Comparison of ENCODE assay signal across 1 cellular context in the genomic region with DNA sequence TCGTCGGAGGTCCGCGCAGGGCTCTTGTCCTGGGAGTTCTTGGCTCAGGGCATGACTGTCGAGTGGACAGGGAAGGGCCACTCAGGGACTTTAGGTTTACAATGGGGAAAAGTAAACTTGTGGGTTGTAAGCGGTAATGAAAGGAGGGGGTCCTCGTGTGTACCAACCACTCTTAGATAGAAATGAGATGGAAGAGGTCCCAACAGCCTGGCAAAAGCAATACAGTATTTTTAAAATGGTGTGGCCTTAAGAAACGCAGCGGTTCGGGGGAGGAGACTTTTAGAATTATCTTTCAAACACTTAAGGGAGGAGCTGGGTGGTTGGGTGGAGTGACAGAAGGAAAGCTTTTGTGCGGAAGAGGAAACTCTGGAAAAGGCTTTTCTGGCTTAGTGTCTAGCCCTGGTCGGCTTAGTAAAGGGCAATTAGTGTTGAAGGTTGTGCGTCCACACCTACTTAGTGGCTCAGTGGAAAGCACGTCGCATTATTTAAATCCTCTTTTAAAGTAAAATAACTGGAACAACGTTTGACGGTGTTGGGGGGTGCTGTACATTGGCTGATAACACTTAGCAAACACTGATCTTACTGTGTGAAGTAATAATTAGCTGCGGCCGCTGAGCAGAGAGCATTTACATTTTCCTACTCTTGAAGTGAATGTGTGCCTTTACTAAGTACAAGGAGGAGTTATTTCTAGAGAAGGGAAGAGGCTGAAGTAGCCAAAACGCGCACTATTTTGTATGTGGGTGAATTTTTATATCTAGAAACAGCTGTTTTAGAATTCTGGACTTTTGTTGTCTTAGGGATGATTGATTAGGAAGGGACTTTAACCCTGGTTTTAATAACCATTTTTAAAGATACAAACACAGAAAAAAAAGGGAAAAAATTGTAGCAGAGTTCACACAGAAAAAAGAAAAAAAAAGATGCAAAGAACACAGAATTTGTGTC.
A peak's percentile ranks its signal among the peaks of the same experiment; 100 is the strongest.
TF ChIP-seq lines count a peak whose summit lies in the region.

No MANE protein-coding gene starts in this region.

TF ChIP-seq in GM12878, 131 proteins besides CTCF, POLR2A, EP300 and RAD21 (continued from another document and continues in another):
- no peak for TF ChIP-seq EGR1 (IDR thresholded peaks at IDR 0.05; ENCODE audit: borderline replicate concordance in 1 of 2, low read depth in 2 of 2, low read length in 2 of 2)
- no peak for TF ChIP-seq MYB (IDR thresholded peaks at IDR 0.05; ENCODE audit: borderline replicate concordance, low read depth, low read length)
- no peak for TF ChIP-seq ZSCAN29 (IDR thresholded peaks at IDR 0.05)
- TF ChIP-seq, protein P1, sequence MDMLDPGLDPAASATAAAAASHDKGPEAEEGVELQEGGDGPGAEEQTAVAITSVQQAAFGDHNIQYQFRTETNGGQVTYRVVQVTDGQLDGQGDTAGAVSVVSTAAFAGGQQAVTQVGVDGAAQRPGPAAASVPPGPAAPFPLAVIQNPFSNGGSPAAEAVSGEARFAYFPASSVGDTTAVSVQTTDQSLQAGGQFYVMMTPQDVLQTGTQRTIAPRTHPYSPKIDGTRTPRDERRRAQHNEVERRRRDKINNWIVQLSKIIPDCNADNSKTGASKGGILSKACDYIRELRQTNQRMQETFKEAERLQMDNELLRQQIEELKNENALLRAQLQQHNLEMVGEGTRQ (IDR thresholded peaks at IDR 0.05; ENCODE audit: borderline replicate concordance, low read depth, low read length) = no peak
- no peak for TF ChIP-seq TBL1XR1 (IDR thresholded peaks at IDR 0.05; ENCODE audit: low read depth, low read length)
- TF ChIP-seq, protein P2, sequence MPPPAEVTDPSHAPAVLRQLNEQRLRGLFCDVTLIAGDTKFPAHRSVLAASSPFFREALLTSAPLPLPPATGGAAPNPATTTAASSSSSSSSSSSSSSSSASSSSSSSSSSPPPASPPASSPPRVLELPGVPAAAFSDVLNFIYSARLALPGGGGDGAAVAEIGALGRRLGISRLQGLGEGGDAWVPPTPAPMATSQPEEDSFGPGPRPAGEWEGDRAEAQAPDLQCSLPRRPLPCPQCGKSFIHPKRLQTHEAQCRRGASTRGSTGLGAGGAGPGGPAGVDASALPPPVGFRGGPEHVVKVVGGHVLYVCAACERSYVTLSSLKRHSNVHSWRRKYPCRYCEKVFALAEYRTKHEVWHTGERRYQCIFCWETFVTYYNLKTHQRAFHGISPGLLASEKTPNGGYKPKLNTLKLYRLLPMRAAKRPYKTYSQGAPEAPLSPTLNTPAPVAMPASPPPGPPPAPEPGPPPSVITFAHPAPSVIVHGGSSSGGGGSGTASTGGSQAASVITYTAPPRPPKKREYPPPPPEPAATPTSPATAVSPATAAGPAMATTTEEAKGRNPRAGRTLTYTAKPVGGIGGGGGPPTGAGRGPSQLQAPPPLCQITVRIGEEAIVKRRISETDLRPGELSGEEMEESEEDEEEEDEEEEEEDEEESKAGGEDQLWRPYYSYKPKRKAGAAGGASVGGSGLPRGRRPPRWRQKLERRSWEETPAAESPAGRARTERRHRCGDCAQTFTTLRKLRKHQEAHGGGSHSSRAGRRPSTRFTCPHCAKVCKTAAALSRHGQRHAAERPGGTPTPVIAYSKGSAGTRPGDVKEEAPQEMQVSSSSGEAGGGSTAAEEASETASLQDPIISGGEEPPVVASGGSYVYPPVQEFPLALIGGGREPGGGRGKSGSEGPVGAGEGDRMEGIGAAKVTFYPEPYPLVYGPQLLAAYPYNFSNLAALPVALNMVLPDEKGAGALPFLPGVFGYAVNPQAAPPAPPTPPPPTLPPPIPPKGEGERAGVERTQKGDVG (CRISPR knock-in tag; IDR thresholded peaks at IDR 0.05) = no peak
- peak; percentile 82; the same call in 2 of the 3 replicates for TF ChIP-seq POU2F2 (IDR thresholded peaks at IDR 0.05; ENCODE audit: borderline replicate concordance, low read depth, low read length)
- TF ChIP-seq BHLHE40 (IDR thresholded peaks at IDR 0.05; ENCODE audit: borderline replicate concordance in 1 of 2, low read depth in 2 of 2, low read length in 1 of 2) = 0 out of 4 replicates have a peak, but pooled peaks of 1 of the 2 experiments have one; percentile 9
- no peak for TF ChIP-seq KLF5 (IDR thresholded peaks at IDR 0.05; ENCODE audit: partially characterized antibody)
- no peak for TF ChIP-seq RB1 (IDR thresholded peaks at IDR 0.05; ENCODE audit: borderline replicate concordance)
- TF ChIP-seq, protein P3, sequence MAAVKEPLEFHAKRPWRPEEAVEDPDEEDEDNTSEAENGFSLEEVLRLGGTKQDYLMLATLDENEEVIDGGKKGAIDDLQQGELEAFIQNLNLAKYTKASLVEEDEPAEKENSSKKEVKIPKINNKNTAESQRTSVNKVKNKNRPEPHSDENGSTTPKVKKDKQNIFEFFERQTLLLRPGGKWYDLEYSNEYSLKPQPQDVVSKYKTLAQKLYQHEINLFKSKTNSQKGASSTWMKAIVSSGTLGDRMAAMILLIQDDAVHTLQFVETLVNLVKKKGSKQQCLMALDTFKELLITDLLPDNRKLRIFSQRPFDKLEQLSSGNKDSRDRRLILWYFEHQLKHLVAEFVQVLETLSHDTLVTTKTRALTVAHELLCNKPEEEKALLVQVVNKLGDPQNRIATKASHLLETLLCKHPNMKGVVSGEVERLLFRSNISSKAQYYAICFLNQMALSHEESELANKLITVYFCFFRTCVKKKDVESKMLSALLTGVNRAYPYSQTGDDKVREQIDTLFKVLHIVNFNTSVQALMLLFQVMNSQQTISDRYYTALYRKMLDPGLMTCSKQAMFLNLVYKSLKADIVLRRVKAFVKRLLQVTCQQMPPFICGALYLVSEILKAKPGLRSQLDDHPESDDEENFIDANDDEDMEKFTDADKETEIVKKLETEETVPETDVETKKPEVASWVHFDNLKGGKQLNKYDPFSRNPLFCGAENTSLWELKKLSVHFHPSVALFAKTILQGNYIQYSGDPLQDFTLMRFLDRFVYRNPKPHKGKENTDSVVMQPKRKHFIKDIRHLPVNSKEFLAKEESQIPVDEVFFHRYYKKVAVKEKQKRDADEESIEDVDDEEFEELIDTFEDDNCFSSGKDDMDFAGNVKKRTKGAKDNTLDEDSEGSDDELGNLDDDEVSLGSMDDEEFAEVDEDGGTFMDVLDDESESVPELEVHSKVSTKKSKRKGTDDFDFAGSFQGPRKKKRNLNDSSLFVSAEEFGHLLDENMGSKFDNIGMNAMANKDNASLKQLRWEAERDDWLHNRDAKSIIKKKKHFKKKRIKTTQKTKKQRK (IDR thresholded peaks at IDR 0.05; ENCODE audit: low read depth, low read length) = no peak
- TF ChIP-seq CBX5 (IDR thresholded peaks at IDR 0.05; ENCODE audit: low read depth) = no peak
- TF ChIP-seq SPI1 (IDR thresholded peaks at IDR 0.05; ENCODE audit: borderline replicate concordance, insufficient read depth, low read depth, low read length) = no peak
- TF ChIP-seq YY1 (IDR thresholded peaks at IDR 0.05; ENCODE audit: low read depth, low read length) = no peak
- no peak; the same call in 1 of the 2 replicates for TF ChIP-seq POLR2AphosphoS2 (IDR thresholded peaks at IDR 0.05; ENCODE audit: low read depth, low read length)
- TF ChIP-seq SUZ12 (IDR thresholded peaks at IDR 0.05; ENCODE audit: unreplicated experiment) = no peak
- no peak for TF ChIP-seq CHD4 (IDR thresholded peaks at IDR 0.05)
- TF ChIP-seq JUND (IDR thresholded peaks at IDR 0.05; ENCODE audit: low read depth, low read length) = no peak
- TF ChIP-seq HDAC6 (IDR thresholded peaks at IDR 0.05; ENCODE audit: unreplicated experiment) = no peak
- no peak for TF ChIP-seq CBX3 (IDR thresholded peaks at IDR 0.05; ENCODE audit: borderline replicate concordance, low read depth)
- no peak for TF ChIP-seq TCF12 (IDR thresholded peaks at IDR 0.05; ENCODE audit: low read depth, low read length)
- no peak for TF ChIP-seq PAX5 (IDR thresholded peaks at IDR 0.05; ENCODE audit: borderline replicate concordance, low read depth, low read length)
- TF ChIP-seq HDAC2 (IDR thresholded peaks at IDR 0.05) = no peak
- peak; percentile 53; the same call in 1 of the 2 replicates for TF ChIP-seq RUNX3 (IDR thresholded peaks at IDR 0.05; ENCODE audit: low read length)
- no peak for TF ChIP-seq CHD1 (IDR thresholded peaks at IDR 0.05; ENCODE audit: low read depth, low read length)
- no peak for TF ChIP-seq MXI1 (IDR thresholded peaks at IDR 0.05; ENCODE audit: low read depth, low read length)
- no peak for TF ChIP-seq NRF1 (conservative IDR thresholded peaks at IDR 0.05; ENCODE audit: low read depth, low read length)
- TF ChIP-seq SREBF2 (IDR thresholded peaks at IDR 0.05; ENCODE audit: low read length) = no peak
- TF ChIP-seq KDM1A (IDR thresholded peaks at IDR 0.05; ENCODE audit: borderline replicate concordance) = no peak
- TF ChIP-seq, protein P4, sequence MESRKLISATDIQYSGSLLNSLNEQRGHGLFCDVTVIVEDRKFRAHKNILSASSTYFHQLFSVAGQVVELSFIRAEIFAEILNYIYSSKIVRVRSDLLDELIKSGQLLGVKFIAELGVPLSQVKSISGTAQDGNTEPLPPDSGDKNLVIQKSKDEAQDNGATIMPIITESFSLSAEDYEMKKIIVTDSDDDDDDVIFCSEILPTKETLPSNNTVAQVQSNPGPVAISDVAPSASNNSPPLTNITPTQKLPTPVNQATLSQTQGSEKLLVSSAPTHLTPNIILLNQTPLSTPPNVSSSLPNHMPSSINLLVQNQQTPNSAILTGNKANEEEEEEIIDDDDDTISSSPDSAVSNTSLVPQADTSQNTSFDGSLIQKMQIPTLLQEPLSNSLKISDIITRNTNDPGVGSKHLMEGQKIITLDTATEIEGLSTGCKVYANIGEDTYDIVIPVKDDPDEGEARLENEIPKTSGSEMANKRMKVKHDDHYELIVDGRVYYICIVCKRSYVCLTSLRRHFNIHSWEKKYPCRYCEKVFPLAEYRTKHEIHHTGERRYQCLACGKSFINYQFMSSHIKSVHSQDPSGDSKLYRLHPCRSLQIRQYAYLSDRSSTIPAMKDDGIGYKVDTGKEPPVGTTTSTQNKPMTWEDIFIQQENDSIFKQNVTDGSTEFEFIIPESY (IDR thresholded peaks at IDR 0.05) = no peak
- TF ChIP-seq CEBPB (IDR thresholded peaks at IDR 0.05; ENCODE audit: borderline replicate concordance in 1 of 2, low read depth in 2 of 2, low read length in 2 of 2) = 0 out of 4 replicates have a peak, but pooled peaks of 1 of the 2 experiments have one; percentile 33
- TF ChIP-seq SMAD1 (IDR thresholded peaks at IDR 0.05; ENCODE audit: low read depth, partially characterized antibody) = peak; percentile 16
- peak; percentile 60; the same call in 1 of the 2 replicates for TF ChIP-seq POLR2AphosphoS5 (IDR thresholded peaks at IDR 0.05; ENCODE audit: low read length)
- no peak; the same call in 1 of the 2 replicates for TF ChIP-seq ATF7 (IDR thresholded peaks at IDR 0.05; ENCODE audit: low read depth)
- TF ChIP-seq CBFB (IDR thresholded peaks at IDR 0.05; ENCODE audit: low read depth) = no peak
- TF ChIP-seq NBN (IDR thresholded peaks at IDR 0.05) = no peak; the same call in 1 of the 2 replicates
- no peak; a peak in 1 of 4 replicates for TF ChIP-seq ETV6 (conservative IDR thresholded peaks at IDR 0.05 in 1 of 2, IDR thresholded peaks at IDR 0.05 in 1 of 2; ENCODE audit: borderline replicate concordance in 1 of 2, low read depth in 1 of 2)
- no peak for TF ChIP-seq ESRRA (IDR thresholded peaks at IDR 0.05; ENCODE audit: low read length)
- no peak for TF ChIP-seq WRNIP1 (IDR thresholded peaks at IDR 0.05; ENCODE audit: borderline replicate concordance, low read depth, low read length)
- no peak for TF ChIP-seq ASH2L (IDR thresholded peaks at IDR 0.05; ENCODE audit: borderline replicate concordance, low read depth)
- TF ChIP-seq IKZF2 (IDR thresholded peaks at IDR 0.05) = peak; percentile 47 to 49; a peak in 3 of 4 replicates
- TF ChIP-seq MYC (IDR thresholded peaks at IDR 0.05; ENCODE audit: insufficient read depth, insufficient read length, insufficient replicate concordance, low read length, severe bottlenecking) = no peak
- TF ChIP-seq, protein P5, sequence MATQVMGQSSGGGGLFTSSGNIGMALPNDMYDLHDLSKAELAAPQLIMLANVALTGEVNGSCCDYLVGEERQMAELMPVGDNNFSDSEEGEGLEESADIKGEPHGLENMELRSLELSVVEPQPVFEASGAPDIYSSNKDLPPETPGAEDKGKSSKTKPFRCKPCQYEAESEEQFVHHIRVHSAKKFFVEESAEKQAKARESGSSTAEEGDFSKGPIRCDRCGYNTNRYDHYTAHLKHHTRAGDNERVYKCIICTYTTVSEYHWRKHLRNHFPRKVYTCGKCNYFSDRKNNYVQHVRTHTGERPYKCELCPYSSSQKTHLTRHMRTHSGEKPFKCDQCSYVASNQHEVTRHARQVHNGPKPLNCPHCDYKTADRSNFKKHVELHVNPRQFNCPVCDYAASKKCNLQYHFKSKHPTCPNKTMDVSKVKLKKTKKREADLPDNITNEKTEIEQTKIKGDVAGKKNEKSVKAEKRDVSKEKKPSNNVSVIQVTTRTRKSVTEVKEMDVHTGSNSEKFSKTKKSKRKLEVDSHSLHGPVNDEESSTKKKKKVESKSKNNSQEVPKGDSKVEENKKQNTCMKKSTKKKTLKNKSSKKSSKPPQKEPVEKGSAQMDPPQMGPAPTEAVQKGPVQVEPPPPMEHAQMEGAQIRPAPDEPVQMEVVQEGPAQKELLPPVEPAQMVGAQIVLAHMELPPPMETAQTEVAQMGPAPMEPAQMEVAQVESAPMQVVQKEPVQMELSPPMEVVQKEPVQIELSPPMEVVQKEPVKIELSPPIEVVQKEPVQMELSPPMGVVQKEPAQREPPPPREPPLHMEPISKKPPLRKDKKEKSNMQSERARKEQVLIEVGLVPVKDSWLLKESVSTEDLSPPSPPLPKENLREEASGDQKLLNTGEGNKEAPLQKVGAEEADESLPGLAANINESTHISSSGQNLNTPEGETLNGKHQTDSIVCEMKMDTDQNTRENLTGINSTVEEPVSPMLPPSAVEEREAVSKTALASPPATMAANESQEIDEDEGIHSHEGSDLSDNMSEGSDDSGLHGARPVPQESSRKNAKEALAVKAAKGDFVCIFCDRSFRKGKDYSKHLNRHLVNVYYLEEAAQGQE (IDR thresholded peaks at IDR 0.05; ENCODE audit: low read depth, low read length) = no peak
- TF ChIP-seq, protein P6, sequence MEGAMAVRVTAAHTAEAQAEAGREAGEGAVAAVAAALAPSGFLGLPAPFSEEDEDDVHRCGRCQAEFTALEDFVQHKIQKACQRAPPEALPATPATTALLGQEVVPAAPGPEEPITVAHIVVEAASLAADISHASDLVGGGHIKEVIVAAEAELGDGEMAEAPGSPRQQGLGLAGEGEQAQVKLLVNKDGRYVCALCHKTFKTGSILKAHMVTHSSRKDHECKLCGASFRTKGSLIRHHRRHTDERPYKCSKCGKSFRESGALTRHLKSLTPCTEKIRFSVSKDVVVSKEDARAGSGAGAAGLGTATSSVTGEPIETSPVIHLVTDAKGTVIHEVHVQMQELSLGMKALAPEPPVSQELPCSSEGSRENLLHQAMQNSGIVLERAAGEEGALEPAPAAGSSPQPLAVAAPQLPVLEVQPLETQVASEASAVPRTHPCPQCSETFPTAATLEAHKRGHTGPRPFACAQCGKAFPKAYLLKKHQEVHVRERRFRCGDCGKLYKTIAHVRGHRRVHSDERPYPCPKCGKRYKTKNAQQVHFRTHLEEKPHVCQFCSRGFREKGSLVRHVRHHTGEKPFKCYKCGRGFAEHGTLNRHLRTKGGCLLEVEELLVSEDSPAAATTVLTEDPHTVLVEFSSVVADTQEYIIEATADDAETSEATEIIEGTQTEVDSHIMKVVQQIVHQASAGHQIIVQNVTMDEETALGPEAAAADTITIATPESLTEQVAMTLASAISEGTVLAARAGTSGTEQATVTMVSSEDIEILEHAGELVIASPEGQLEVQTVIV (IDR thresholded peaks at IDR 0.05; ENCODE audit: borderline replicate concordance, partially characterized antibody) = no peak
